ENCODE assay signal across 17 cellular contexts in the genomic region with DNA sequence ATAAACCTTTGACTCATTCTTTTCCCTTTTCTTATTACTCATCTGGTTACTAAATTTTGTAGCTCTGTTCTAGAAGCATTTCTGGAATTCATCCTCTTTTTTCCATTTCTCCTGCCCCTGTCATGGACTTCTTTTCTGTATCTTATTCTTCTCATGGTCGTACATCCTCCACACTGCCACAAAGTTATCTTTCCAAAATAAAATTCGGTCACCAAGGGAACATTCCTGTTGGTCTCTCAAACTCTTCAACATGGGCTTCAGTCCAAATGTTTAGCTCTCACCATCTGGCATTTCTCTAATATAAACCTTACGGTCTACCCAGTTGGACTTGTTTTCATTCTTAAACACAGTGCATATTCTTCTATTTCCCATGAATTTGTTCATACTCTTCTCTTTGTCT.
A peak's percentile ranks its signal among the peaks of the same experiment; 100 is the strongest.
DNase-seq lines count a peak whose midpoint lies in the region; ATAC-seq, FAIRE-seq and TF ChIP-seq lines count a peak whose summit lies in the region.
"Had no signal": no experiment of that assay in that cellular context is flagged by ENCODE, and none has a peak within 500 bp of the region (broad histone marks: within the 10 kb centered on the region; RNA-seq: fewer than 3 reads in every experiment).

No MANE protein-coding gene starts in this region.

- DNase-seq in AG10803 (ENCODE audit: low read depth) (peak; percentile 61), NCI-H1694 (lab: John Stamatoyannopoulos, UW) (peak; percentile 77), astrocyte (ENCODE audit: low read depth) (peak; percentile 47), fibroblast of mammary gland (ENCODE audit: low read depth) (peak; percentile 30), T-helper 2 cell (no peak), NCI-H82 treated with DMSO at 0.1 percent for 48 hours (lab: John Stamatoyannopoulos, UW; ENCODE audit: unreplicated experiment) (no peak)
- no peak for DNase-seq in activated CD8-positive, alpha-beta memory T cell treated with anti-CD3 and anti-CD28 coated beads, Interleukin-2, amount 50 U/mL, for 48 hours
- DNase-seq: CD4-positive, CD25-positive, alpha-beta regulatory T cell; GOT3; HFFc6; NCI-H187; NCI-H82; Peyer's patch; SHP77 treated with DMSO at 0.1 percent for 48 hours had no signal

- H3K4me2 ChIP-seq in astrocyte (ENCODE audit: low read length): no peak overlapping the region

- no peak for TF ChIP-seq CTCF in AG10803 (conservative IDR thresholded peaks at IDR 0.05; ENCODE audit: low read length)
- no peak for TF ChIP-seq CTCF in astrocyte (IDR thresholded peaks at IDR 0.05; ENCODE audit: insufficient read depth, low read depth, low read length)
- TF ChIP-seq CTCF in fibroblast of mammary gland (conservative IDR thresholded peaks at IDR 0.05; ENCODE audit: control insufficient read depth, insufficient read depth, low read depth, low read length): no peak

- no peak overlapping the region for H3K4me3 ChIP-seq in AG10803 (ENCODE audit: low read length)
- H3K4me3 ChIP-seq in astrocyte (ENCODE audit: insufficient read depth, low read depth, low read length): no peak overlapping the region
- H3K4me3 ChIP-seq in fibroblast of mammary gland (ENCODE audit: control insufficient read depth, low read depth, low read length): no peak overlapping the region
- H3K4me3 ChIP-seq: Peyer's patch had no signal

- H3K36me3 Mint-ChIP-seq in astrocyte (ENCODE audit: low read depth, unreplicated experiment): no peaks in the 10 kb centered on the region
- H3K36me3 Mint-ChIP-seq: CD4-positive, CD25-positive, alpha-beta regulatory T cell had no signal

- no peak overlapping the region for H3K27ac Mint-ChIP-seq in astrocyte (ENCODE audit: unreplicated experiment)
- H3K27ac Mint-ChIP-seq: HFFc6 had no signal

- ATAC-seq in GM18861 (IDR thresholded peaks at IDR 0.05; ENCODE audit: unreplicated experiment): no peak

- H3K4me1 ChIP-seq in astrocyte (ENCODE audit: insufficient read depth, low read length): peaks cover 6% of the 10 kb centered on the region
- H3K4me1 ChIP-seq: Peyer's patch had no signal

- peaks cover 21% of the 10 kb centered on the region for H3K9me3 ChIP-seq in astrocyte (ENCODE audit: insufficient read depth, low read depth, low read length)

- no peak overlapping the region for H3K9ac ChIP-seq in astrocyte (ENCODE audit: low read length)

- H3K27me3 Mint-ChIP-seq in astrocyte (ENCODE audit: low read depth, unreplicated experiment): no peaks in the 10 kb centered on the region
- H3K27me3 Mint-ChIP-seq: CD4-positive, CD25-positive, alpha-beta regulatory T cell had no signal

- H2AFZ ChIP-seq in astrocyte (ENCODE audit: low read depth, low read length): no peak overlapping the region

- no peak for FAIRE-seq in astrocyte (lab: Jason Lieb, UNC)
- FAIRE-seq: A204.1 had no signal

- no peaks in the 10 kb centered on the region for H3K36me3 ChIP-seq in astrocyte (ENCODE audit: insufficient read depth, low read length)
- H3K36me3 ChIP-seq: Peyer's patch had no signal

- H3K4me1 Mint-ChIP-seq in astrocyte (ENCODE audit: low read depth, unreplicated experiment): peaks cover 3% of the 10 kb centered on the region
- H3K4me1 Mint-ChIP-seq: CD4-positive, CD25-positive, alpha-beta regulatory T cell had no signal

- no peak overlapping the region for H3K4me3 Mint-ChIP-seq in astrocyte (ENCODE audit: unreplicated experiment)
- H3K4me3 Mint-ChIP-seq: HFFc6 had no signal

- no peaks in the 10 kb centered on the region for H3K79me2 ChIP-seq in astrocyte (ENCODE audit: insufficient read depth, low read length)

- H4K20me1 ChIP-seq in astrocyte (ENCODE audit: insufficient read depth, low read length): no peaks in the 10 kb centered on the region

- H3K27me3 ChIP-seq in astrocyte (ENCODE audit: insufficient read depth, low read length): no peaks in the 10 kb centered on the region
- H3K27me3 ChIP-seq: Peyer's patch had no signal

- H3K27ac ChIP-seq in astrocyte (ENCODE audit: low read depth, low read length): no peak overlapping the region
- H3K27ac ChIP-seq: HL-60, Peyer's patch had no signal

- H3K9me3 Mint-ChIP-seq in astrocyte (ENCODE audit: unreplicated experiment): peaks cover 27% of the 10 kb centered on the region

Comparison
In these comparisons a context has a peak if more than half of its experiments do, and no peak if none do; other contexts are left out.
1. DNase-seq: peak in AG10803 (single experiment), NCI-H1694 (single experiment), astrocyte (single experiment) and fibroblast of mammary gland (single experiment); none in T-helper 2 cell (0 of 5), activated CD8-positive, alpha-beta memory T cell treated with anti-CD3 and anti-CD28 coated beads, Interleukin-2, amount 50 U/mL, for 48 hours (single experiment) and NCI-H82 treated with DMSO at 0.1 percent for 48 hours (single experiment).